ENCODE assay signal across 1 cellular context in the genomic region with DNA sequence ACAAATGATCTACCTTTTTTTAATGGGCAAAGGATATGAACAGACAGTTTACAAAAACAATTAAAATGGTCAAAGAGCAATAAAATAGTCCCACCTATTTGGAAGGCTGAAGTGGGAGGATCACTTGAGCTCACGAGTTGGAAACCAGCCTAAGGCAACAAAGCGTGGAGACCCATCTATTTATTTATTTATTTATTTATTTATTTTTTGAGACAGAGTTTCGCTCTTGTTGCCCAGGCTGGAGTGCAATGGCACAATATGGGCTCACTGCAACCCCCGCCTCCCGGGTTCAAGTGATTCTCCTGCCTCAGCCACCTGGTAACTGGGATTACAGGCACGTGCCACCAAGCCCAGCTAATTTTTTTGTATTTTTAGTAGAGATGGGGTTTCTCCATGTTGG. TPM values are rescaled to one million over a fixed set of nuclear protein-coding genes. Genes with fewer than 3 reads are reported as not detected.
"Had no signal": no experiment of that assay in that cellular context is flagged by ENCODE, and none has a peak within 500 bp of the region (broad histone marks: within the 10 kb centered on the region; RNA-seq: fewer than 3 reads in every experiment).

No MANE protein-coding gene starts in this region.

RNA-seq across cellular contexts. Expression of a gene that starts 29.6 kb away (rescaled TPM):
- total RNA-seq: SJCRH30 had no signal
